ENCODE assay signal across 21 cellular contexts in genomic region chr4:8164687-8165086, GRCh38.
"Had no signal": no experiment of that assay in that cellular context is flagged by ENCODE, and none has a peak within 500 bp of the region (broad histone marks: within the 10 kb centered on the region; RNA-seq: fewer than 3 reads in every experiment).

No MANE protein-coding gene starts in this region.

- FAIRE-seq: endometrium had no signal

- H3K27me3 ChIP-seq: hepatocyte, spleen, tibial nerve had no signal

- H3K4me3 Mint-ChIP-seq: activated CD4-positive, alpha-beta T cell treated with anti-CD3 and anti-CD28 coated beads for 36 hours; immature natural killer cell; nephron progenitor cell; stimulated activated naive CD8-positive, alpha-beta T cell treated with anti-CD3 and anti-CD28 coated beads, Interleukin-15, Interleukin-2, amounts not matched to agents 100 ng/mL and 50 ng/mL, for 24 hours; T-helper 1 cell treated with Interleukin-12 subunit alpha and Interleukin-12 subunit beta and Interleukin-4 antibody, amounts not matched to agents 30 μg/mL and 1 μg/mL, for 36 hours; WTC11 had no signal

- H3K4me2 ChIP-seq: hepatocyte had no signal

- H3K27me3 Mint-ChIP-seq: activated CD4-positive, alpha-beta T cell treated with anti-CD3 and anti-CD28 coated beads for 36 hours; stimulated activated naive CD8-positive, alpha-beta T cell treated with anti-CD3 and anti-CD28 coated beads, Interleukin-15, Interleukin-2, amounts not matched to agents 100 ng/mL and 50 ng/mL, for 24 hours had no signal

- H3K27ac Mint-ChIP-seq: activated CD4-positive, alpha-beta T cell treated with anti-CD3 and anti-CD28 coated beads for 36 hours; immature natural killer cell; nephron progenitor cell; stimulated activated naive CD8-positive, alpha-beta T cell treated with anti-CD3 and anti-CD28 coated beads, Interleukin-15, Interleukin-2, amounts not matched to agents 100 ng/mL and 50 ng/mL, for 24 hours; T-helper 1 cell treated with Interleukin-12 subunit alpha and Interleukin-12 subunit beta and Interleukin-4 antibody, amounts not matched to agents 30 μg/mL and 1 μg/mL, for 36 hours; WTC11 had no signal

- ATAC-seq: activated CD4-positive, alpha-beta T cell treated with anti-CD3 and anti-CD28 coated beads for 36 hours; WTC11 had no signal

- H3K4me3 ChIP-seq: cardiac muscle cell, hepatocyte, spleen, tibial nerve had no signal

- H2AFZ ChIP-seq: hepatocyte had no signal

- H3K36me3 ChIP-seq: cardiac muscle cell, spleen, tibial nerve had no signal

- H3K27ac ChIP-seq: cardiac muscle cell, hepatocyte, tibial nerve had no signal

- H3K79me2 ChIP-seq: hepatocyte had no signal

- DNase-seq: activated CD4-positive, alpha-beta T cell treated with anti-CD3 and anti-CD28 coated beads for 36 hours; activated CD4-positive, alpha-beta T cell treated with anti-CD3 and anti-CD28 coated beads, Interleukin-2, amount 50 U/mL, for 4 hours; activated naive CD4-positive, alpha-beta T cell treated with Interleukin-2 at 50 U/mL for 16 hours; activated T-cell treated with anti-CD3 and anti-CD28 coated beads, Interleukin-2, amount 50 U/mL, for 48 hours; effector CD4-positive, alpha-beta T cell; foreskin melanocyte; glutamatergic neuron; immature natural killer cell; kidney glomerular epithelial cell; occipital lobe; spleen; stimulated activated CD4-positive, alpha-beta T cell treated with anti-CD3 and anti-CD28 coated beads, Interleukin-4, amount 100 ng/mL, for 1 hour; T1000 had no signal
